In the genomic region with DNA sequence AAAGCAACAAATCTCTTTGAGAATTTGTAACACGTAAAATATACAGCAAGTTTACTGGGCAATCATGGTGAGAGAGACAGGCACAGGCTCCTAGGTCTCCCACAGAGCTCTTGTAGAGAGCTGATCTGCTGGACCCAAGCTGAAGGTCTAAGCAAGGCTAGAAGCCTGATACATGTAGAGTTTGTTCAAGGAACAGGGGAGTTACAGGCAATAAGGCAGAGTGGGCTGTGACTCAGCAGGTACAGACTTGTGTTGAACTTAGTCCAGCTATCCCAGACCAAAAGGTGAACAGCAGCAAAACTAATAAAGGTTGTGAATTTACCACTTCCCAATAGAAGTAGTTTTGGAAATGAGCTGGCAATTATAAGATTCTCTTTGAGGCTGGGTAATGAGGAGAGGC, we compare ENCODE assay signal across 2 cellular contexts.
A peak's percentile ranks its signal among the peaks of the same experiment; 100 is the strongest.
TF ChIP-seq lines count a peak whose summit lies in the region.

No MANE protein-coding gene starts in this region.

TF ChIP-seq in A549, 52 proteins besides CTCF, POLR2A, EP300 and RAD21 (continued from another document):
- TF ChIP-seq, protein P1, sequence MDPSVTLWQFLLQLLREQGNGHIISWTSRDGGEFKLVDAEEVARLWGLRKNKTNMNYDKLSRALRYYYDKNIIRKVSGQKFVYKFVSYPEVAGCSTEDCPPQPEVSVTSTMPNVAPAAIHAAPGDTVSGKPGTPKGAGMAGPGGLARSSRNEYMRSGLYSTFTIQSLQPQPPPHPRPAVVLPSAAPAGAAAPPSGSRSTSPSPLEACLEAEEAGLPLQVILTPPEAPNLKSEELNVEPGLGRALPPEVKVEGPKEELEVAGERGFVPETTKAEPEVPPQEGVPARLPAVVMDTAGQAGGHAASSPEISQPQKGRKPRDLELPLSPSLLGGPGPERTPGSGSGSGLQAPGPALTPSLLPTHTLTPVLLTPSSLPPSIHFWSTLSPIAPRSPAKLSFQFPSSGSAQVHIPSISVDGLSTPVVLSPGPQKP (IDR thresholded peaks at IDR 0.05; ENCODE audit: low read depth, low read length) = no peak
- TF ChIP-seq, protein P2, sequence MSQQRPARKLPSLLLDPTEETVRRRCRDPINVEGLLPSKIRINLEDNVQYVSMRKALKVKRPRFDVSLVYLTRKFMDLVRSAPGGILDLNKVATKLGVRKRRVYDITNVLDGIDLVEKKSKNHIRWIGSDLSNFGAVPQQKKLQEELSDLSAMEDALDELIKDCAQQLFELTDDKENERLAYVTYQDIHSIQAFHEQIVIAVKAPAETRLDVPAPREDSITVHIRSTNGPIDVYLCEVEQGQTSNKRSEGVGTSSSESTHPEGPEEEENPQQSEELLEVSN (IDR thresholded peaks at IDR 0.05; ENCODE audit: borderline replicate concordance, low read depth) = no peak
- TF ChIP-seq, protein P3, sequence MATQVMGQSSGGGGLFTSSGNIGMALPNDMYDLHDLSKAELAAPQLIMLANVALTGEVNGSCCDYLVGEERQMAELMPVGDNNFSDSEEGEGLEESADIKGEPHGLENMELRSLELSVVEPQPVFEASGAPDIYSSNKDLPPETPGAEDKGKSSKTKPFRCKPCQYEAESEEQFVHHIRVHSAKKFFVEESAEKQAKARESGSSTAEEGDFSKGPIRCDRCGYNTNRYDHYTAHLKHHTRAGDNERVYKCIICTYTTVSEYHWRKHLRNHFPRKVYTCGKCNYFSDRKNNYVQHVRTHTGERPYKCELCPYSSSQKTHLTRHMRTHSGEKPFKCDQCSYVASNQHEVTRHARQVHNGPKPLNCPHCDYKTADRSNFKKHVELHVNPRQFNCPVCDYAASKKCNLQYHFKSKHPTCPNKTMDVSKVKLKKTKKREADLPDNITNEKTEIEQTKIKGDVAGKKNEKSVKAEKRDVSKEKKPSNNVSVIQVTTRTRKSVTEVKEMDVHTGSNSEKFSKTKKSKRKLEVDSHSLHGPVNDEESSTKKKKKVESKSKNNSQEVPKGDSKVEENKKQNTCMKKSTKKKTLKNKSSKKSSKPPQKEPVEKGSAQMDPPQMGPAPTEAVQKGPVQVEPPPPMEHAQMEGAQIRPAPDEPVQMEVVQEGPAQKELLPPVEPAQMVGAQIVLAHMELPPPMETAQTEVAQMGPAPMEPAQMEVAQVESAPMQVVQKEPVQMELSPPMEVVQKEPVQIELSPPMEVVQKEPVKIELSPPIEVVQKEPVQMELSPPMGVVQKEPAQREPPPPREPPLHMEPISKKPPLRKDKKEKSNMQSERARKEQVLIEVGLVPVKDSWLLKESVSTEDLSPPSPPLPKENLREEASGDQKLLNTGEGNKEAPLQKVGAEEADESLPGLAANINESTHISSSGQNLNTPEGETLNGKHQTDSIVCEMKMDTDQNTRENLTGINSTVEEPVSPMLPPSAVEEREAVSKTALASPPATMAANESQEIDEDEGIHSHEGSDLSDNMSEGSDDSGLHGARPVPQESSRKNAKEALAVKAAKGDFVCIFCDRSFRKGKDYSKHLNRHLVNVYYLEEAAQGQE (IDR thresholded peaks at IDR 0.05) = no peak
- TF ChIP-seq MYC (IDR thresholded peaks at IDR 0.05; ENCODE audit: borderline replicate concordance, low read length) (no peak), RFX5 (IDR thresholded peaks at IDR 0.05) (no peak), MAZ (IDR thresholded peaks at IDR 0.05; ENCODE audit: borderline replicate concordance, low read depth, low read length) (no peak), CEBPB (IDR thresholded peaks at IDR 0.05) (no peak)
- TF ChIP-seq, protein P4, sequence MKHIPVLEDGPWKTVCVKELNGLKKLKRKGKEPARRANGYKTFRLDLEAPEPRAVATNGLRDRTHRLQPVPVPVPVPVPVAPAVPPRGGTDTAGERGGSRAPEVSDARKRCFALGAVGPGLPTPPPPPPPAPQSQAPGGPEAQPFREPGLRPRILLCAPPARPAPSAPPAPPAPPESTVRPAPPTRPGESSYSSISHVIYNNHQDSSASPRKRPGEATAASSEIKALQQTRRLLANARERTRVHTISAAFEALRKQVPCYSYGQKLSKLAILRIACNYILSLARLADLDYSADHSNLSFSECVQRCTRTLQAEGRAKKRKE (CRISPR knock-in tag; IDR thresholded peaks at IDR 0.05; ENCODE audit: low read depth) = no peak

TF ChIP-seq in HCT116, 20 proteins besides CTCF, POLR2A, EP300 and RAD21 (continued from another document):
- TF ChIP-seq, protein P3 (IDR thresholded peaks at IDR 0.05; ENCODE audit: low read depth) = no peak
- no peak for TF ChIP-seq SIN3A (IDR thresholded peaks at IDR 0.05; ENCODE audit: low read depth)
- TF ChIP-seq YY1 (IDR thresholded peaks at IDR 0.05; ENCODE audit: extremely low read depth, insufficient replicate concordance, low read depth, low read length) = no peak
- TF ChIP-seq TCF7L2 (IDR thresholded peaks at IDR 0.05; ENCODE audit: borderline replicate concordance, extremely low read depth, insufficient read depth, insufficient read length) = no peak
- peak; percentile 32; the same call in 1 of the 2 replicates for TF ChIP-seq FOSL1 (IDR thresholded peaks at IDR 0.05; ENCODE audit: low read depth)
- TF ChIP-seq, protein P5, sequence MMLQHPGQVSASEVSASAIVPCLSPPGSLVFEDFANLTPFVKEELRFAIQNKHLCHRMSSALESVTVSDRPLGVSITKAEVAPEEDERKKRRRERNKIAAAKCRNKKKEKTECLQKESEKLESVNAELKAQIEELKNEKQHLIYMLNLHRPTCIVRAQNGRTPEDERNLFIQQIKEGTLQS (IDR thresholded peaks at IDR 0.05) = no peak
- 0 out of 2 replicates have a peak, but pooled peaks have one; percentile 22 for TF ChIP-seq SP1 (IDR thresholded peaks at IDR 0.05; ENCODE audit: low read depth)
- TF ChIP-seq, protein P6, sequence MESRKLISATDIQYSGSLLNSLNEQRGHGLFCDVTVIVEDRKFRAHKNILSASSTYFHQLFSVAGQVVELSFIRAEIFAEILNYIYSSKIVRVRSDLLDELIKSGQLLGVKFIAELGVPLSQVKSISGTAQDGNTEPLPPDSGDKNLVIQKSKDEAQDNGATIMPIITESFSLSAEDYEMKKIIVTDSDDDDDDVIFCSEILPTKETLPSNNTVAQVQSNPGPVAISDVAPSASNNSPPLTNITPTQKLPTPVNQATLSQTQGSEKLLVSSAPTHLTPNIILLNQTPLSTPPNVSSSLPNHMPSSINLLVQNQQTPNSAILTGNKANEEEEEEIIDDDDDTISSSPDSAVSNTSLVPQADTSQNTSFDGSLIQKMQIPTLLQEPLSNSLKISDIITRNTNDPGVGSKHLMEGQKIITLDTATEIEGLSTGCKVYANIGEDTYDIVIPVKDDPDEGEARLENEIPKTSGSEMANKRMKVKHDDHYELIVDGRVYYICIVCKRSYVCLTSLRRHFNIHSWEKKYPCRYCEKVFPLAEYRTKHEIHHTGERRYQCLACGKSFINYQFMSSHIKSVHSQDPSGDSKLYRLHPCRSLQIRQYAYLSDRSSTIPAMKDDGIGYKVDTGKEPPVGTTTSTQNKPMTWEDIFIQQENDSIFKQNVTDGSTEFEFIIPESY (IDR thresholded peaks at IDR 0.05; ENCODE audit: extremely low read depth, insufficient replicate concordance, low read length) = no peak
- no peak for TF ChIP-seq ZNF274 (IDR thresholded peaks at IDR 0.05; ENCODE audit: low read depth, low read length)
- 0 out of 2 replicates have a peak, but pooled peaks have one; percentile 32 for TF ChIP-seq JUND (IDR thresholded peaks at IDR 0.05)
- TF ChIP-seq SRF (IDR thresholded peaks at IDR 0.05; ENCODE audit: low read depth) = no peak
- TF ChIP-seq POLR2AphosphoS5 (IDR thresholded peaks at IDR 0.05; ENCODE audit: low read depth, low read length) = no peak
- TF ChIP-seq ZFX (IDR thresholded peaks at IDR 0.05) = no peak
- peak; percentile 54; the same call in 1 of the 2 replicates for TF ChIP-seq CBX3 (IDR thresholded peaks at IDR 0.05; ENCODE audit: low read depth)
- TF ChIP-seq ELF1 (IDR thresholded peaks at IDR 0.05; ENCODE audit: borderline replicate concordance, low read depth) = no peak
- TF ChIP-seq EZH2phosphoT487 (IDR thresholded peaks at IDR 0.05; ENCODE audit: borderline replicate concordance) = no peak
- no peak for TF ChIP-seq EZH2 (IDR thresholded peaks at IDR 0.05)
